Comparison of ENCODE assay signal across 1 cellular context in the genomic region with DNA sequence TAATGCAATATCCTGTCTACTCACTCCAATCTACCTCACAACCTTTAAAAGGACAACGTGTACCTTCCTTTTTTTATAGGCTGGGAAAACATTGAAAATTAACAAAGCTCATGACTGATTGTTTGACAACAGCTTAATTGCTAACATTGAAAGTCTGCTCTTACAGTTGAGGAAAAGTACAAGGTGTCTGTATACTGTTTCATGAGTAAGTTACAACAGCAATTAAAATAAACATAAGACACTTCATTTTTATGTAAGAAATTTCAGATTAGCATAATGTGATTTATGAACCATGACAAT.
TF ChIP-seq lines count a peak whose summit lies in the region.

No MANE protein-coding gene starts in this region.

TF ChIP-seq in GM12878, 131 proteins besides CTCF, POLR2A, EP300 and RAD21:
- TF ChIP-seq MXI1 (IDR thresholded peaks at IDR 0.05; ENCODE audit: low read depth, low read length) (no peak), NFXL1 (IDR thresholded peaks at IDR 0.05; ENCODE audit: borderline replicate concordance) (no peak), SREBF2 (IDR thresholded peaks at IDR 0.05; ENCODE audit: low read length) (no peak), TARDBP (IDR thresholded peaks at IDR 0.05; ENCODE audit: borderline replicate concordance) (no peak), ZNF622 (IDR thresholded peaks at IDR 0.05) (no peak), EZH2 (IDR thresholded peaks at IDR 0.05; ENCODE audit: borderline replicate concordance, control insufficient read depth, low read depth, low read length) (no peak), TCF7 (IDR thresholded peaks at IDR 0.05; ENCODE audit: borderline replicate concordance) (no peak)
TF ChIP-seq in GM12878: peak in this region for 0.
